Comparison of ENCODE assay signal across 8 cellular contexts in genomic region chr14:68741839-68742470, GRCh38. TPM values are rescaled to one million over a fixed set of nuclear protein-coding genes. Genes with fewer than 3 reads are reported as not detected.
DNase-seq lines count a peak whose midpoint lies in the region; ATAC-seq and TF ChIP-seq lines count a peak whose summit lies in the region.

No MANE protein-coding gene starts in this region.

- no peaks in the 10 kb centered on the region for H3K4me1 Mint-ChIP-seq in osteocyte (ENCODE audit: unreplicated experiment)

- ATAC-seq in GM18517 (IDR thresholded peaks at IDR 0.05; ENCODE audit: unreplicated experiment), result peak; percentile 84
- ATAC-seq in GM21786 (IDR thresholded peaks at IDR 0.05; ENCODE audit: unreplicated experiment), result peak; percentile 82

- H3K4me3 Mint-ChIP-seq in osteocyte (ENCODE audit: unreplicated experiment), result no peak overlapping the region

- H3K27me3 Mint-ChIP-seq in osteocyte (ENCODE audit: unreplicated experiment), result peaks cover 5% of the 10 kb centered on the region

- no peak overlapping the region for H3K27ac Mint-ChIP-seq in osteocyte (ENCODE audit: unreplicated experiment)

- H3K36me3 Mint-ChIP-seq in osteocyte (ENCODE audit: unreplicated experiment), result no peaks in the 10 kb centered on the region

- DNase-seq in KG1 (lab: John Stamatoyannopoulos, UW), result peak; percentile 75
- DNase-seq in medulla oblongata (ENCODE audit: extremely low spot score), result peak; percentile 90
- no peak for DNase-seq in DMS79 treated with DMSO at 0.1 percent for 48 hours (lab: John Stamatoyannopoulos, UW)
- DNase-seq in osteocyte (ENCODE audit: extremely low spot score, unreplicated experiment), result no peak
- no peak for DNase-seq in retina
- no peak for DNase-seq in stimulated activated CD4-positive, alpha-beta T cell treated with anti-CD3 and anti-CD28 coated beads, Interleukin-4, amount 100 ng/mL, for 24 hours

- TF ChIP-seq CTCF in osteocyte (IDR thresholded peaks at IDR 0.05), result no peak

- H3K9me3 Mint-ChIP-seq in osteocyte (ENCODE audit: unreplicated experiment), result peaks cover 12% of the 10 kb centered on the region

RNA-seq across cellular contexts. Expression of gene ZFP36L1, which starts 50.9 kb away (rescaled TPM):
- total RNA-seq in osteocyte, result 311 and 352 TPM in 2 replicates

Comparison
In these comparisons a context has a peak if more than half of its experiments do, and no peak if none do; other contexts are left out.
1. DNase-seq: peak in KG1 (single experiment) and medulla oblongata (single experiment); none in DMS79 treated with DMSO at 0.1 percent for 48 hours (single experiment), osteocyte (single experiment), retina (single experiment) and stimulated activated CD4-positive, alpha-beta T cell treated with anti-CD3 and anti-CD28 coated beads, Interleukin-4, amount 100 ng/mL, for 24 hours (single experiment).